Comparison of ENCODE assay signal across 12 cellular contexts in the genomic region with DNA sequence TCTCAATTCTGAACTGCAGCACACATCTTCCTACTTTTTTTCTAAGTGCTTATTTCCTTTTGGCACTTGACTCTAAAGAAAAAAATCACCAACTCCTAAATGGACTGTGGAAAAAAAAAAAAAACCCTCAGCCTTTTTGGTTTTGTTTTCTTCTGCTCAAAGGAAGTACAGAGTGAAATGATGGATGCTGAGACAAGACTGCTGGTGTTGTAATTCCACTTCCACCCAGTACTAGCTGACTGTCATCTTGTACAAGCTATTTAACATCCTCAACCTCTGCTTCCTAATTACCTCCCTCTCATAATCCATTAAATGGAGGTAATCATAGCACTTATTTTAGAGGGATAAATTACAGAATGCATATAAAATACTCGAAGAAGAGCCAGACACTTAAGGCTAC.
DNase-seq lines count a peak whose midpoint lies in the region; ATAC-seq and TF ChIP-seq lines count a peak whose summit lies in the region.
"Had no signal": no experiment of that assay in that cellular context is flagged by ENCODE, and none has a peak within 500 bp of the region (broad histone marks: within the 10 kb centered on the region; RNA-seq: fewer than 3 reads in every experiment).

No MANE protein-coding gene starts in this region.

- TF ChIP-seq CTCF in ascending aorta (IDR thresholded peaks at IDR 0.05) (no peak), GM20000 (IDR thresholded peaks at IDR 0.05; ENCODE audit: extremely low read depth, missing control alignments) (no peak), MM.1S (IDR thresholded peaks at IDR 0.05; ENCODE audit: low read length) (no peak)

- H3K9me3 ChIP-seq in ascending aorta (no peaks in the 10 kb centered on the region), mesenchymal stem cell (ENCODE audit: control insufficient read depth, low read length) (no peaks in the 10 kb centered on the region), MM.1S (replicated peaks; ENCODE audit: insufficient read depth, low read length) (no peaks in the 10 kb centered on the region)
- H3K9me3 ChIP-seq: Caco-2 had no signal

- H3K27ac ChIP-seq in ascending aorta (peak overlapping the region; percentile 54 to 57), mesenchymal stem cell (ENCODE audit: low read length, poor library complexity, severe bottlenecking) (no peak overlapping the region), MM.1S (ENCODE audit: low read length) (no peak overlapping the region)

- peaks cover 9% of the 10 kb centered on the region for H3K79me1 ChIP-seq in mesenchymal stem cell (replicated peaks; ENCODE audit: low read length, poor library complexity, severe bottlenecking)

- no peaks in the 10 kb centered on the region for H3K9me2 ChIP-seq in MM.1S (replicated peaks; ENCODE audit: insufficient read depth, low read length)

- no peaks in the 10 kb centered on the region for H4K20me1 ChIP-seq in MM.1S (ENCODE audit: insufficient read depth, low read length)

- H3K9ac ChIP-seq in mesenchymal stem cell (ENCODE audit: low read length) (peak overlapping the region; percentile 83), MM.1S (ENCODE audit: low read length) (no peak overlapping the region)

- DNase-seq in Ammon's horn (ENCODE audit: low spot score) (peak; percentile 39), ascending aorta (ENCODE audit: low spot score in 2 of 2) (no peak), mesenchymal stem cell (peak; percentile 72), SW480 (ENCODE audit: low spot score) (no peak), GM20000 (ENCODE audit: low spot score) (no peak), MM.1S (no peak)
- no peak for DNase-seq in activated CD4-positive, alpha-beta T cell treated with anti-CD3 and anti-CD28 coated beads, Interleukin-2, amount 50 U/mL, for 48 hours
- DNase-seq: Caco-2; NK-92 treated with Interleukin-12 subunit alpha and Interleukin-12 subunit beta, amount 100 ng/mL, for 24 hours; stimulated activated CD4-positive, alpha-beta T cell treated with anti-CD3 and anti-CD28 coated beads, Interleukin-2, amount 100 ng/mL, for 24 hours had no signal

- H3K23ac ChIP-seq in mesenchymal stem cell (ENCODE audit: low read length in 2 of 2) = no peak overlapping the region

- no peaks in the 10 kb centered on the region for H3F3A ChIP-seq in MM.1S (ENCODE audit: insufficient read depth, low read length)

- no peak overlapping the region for H2AFZ ChIP-seq in mesenchymal stem cell (ENCODE audit: low read depth, low read length)
- H2AFZ ChIP-seq in MM.1S (ENCODE audit: low read length) = no peak overlapping the region

- H4K8ac ChIP-seq in mesenchymal stem cell (ENCODE audit: low read length) = no peak overlapping the region

- ATAC-seq in HG03108 (IDR thresholded peaks at IDR 0.05; ENCODE audit: unreplicated experiment) = peak; percentile 78

- no peak overlapping the region for H4K91ac ChIP-seq in mesenchymal stem cell (ENCODE audit: low read length)

- no peak overlapping the region for H3K4ac ChIP-seq in mesenchymal stem cell (ENCODE audit: low read depth in 1 of 2, low read length in 2 of 2)

- no peak overlapping the region for H3K18ac ChIP-seq in mesenchymal stem cell (ENCODE audit: low read depth in 1 of 2, low read length in 2 of 2)

- no peaks in the 10 kb centered on the region for H3K36me3 ChIP-seq in ascending aorta
- peaks cover 0 to 5% of the 10 kb centered on the region in 2 experiments for H3K36me3 ChIP-seq in mesenchymal stem cell (ENCODE audit: control insufficient read depth in 1 of 2, insufficient read depth in 2 of 2, low read depth in 1 of 2, low read length in 2 of 2)
- no peaks in the 10 kb centered on the region for H3K36me3 ChIP-seq in MM.1S (replicated peaks; ENCODE audit: insufficient read depth, low read length)

- no peak overlapping the region for H2BK120ac ChIP-seq in mesenchymal stem cell (ENCODE audit: low read depth, low read length)

- peaks cover 0 to 22% of the 10 kb centered on the region in 2 donors for H3K4me1 ChIP-seq in ascending aorta
- no peaks in the 10 kb centered on the region for H3K4me1 ChIP-seq in mesenchymal stem cell (ENCODE audit: control insufficient read depth, insufficient read depth, low read depth, low read length)
- 0 out of 2 replicates have a peak, but pooled peaks cover 4% of the 10 kb centered on the region for H3K4me1 ChIP-seq in MM.1S (ENCODE audit: low read length)
- H3K4me1 ChIP-seq: Caco-2 had no signal

- no CpG with 5 or more reads among the region's 1 CpG for WGBS in mesenchymal stem cell

- H3K27me3 ChIP-seq in ascending aorta = no peaks in the 10 kb centered on the region
- no peaks in the 10 kb centered on the region for H3K27me3 ChIP-seq in mesenchymal stem cell (ENCODE audit: control insufficient read depth in 1 of 2, insufficient read depth in 1 of 2, low read length in 2 of 2)
- H3K27me3 ChIP-seq in MM.1S (replicated peaks; ENCODE audit: insufficient read depth, low read length) = no peaks in the 10 kb centered on the region

- no peaks in the 10 kb centered on the region for H3K79me2 ChIP-seq in MM.1S (ENCODE audit: low read length)

- H3K4me3 ChIP-seq in ascending aorta (no peak overlapping the region), mesenchymal stem cell (ENCODE audit: insufficient read depth in 1 of 2, low read depth in 1 of 2, low read length in 2 of 2) (no peak overlapping the region), MM.1S (ENCODE audit: low read length) (no peak overlapping the region)
- H3K4me3 ChIP-seq: coronary artery had no signal

- H3K4me2 ChIP-seq in mesenchymal stem cell (ENCODE audit: low read length, poor library complexity, severe bottlenecking) = no peak overlapping the region
- no peak overlapping the region for H3K4me2 ChIP-seq in MM.1S (ENCODE audit: low read depth, low read length)

- no peak overlapping the region for H2AK5ac ChIP-seq in mesenchymal stem cell (ENCODE audit: low read length, severe bottlenecking)

- no peak overlapping the region for H2BK5ac ChIP-seq in mesenchymal stem cell (ENCODE audit: low read depth, low read length, poor library complexity, severe bottlenecking)

- H2BK15ac ChIP-seq in mesenchymal stem cell (ENCODE audit: low read depth, poor library complexity, severe bottlenecking) = no peak overlapping the region

- no peak overlapping the region for H2BK12ac ChIP-seq in mesenchymal stem cell (ENCODE audit: low read length in 2 of 2)

- intact Hi-C loops in ascending aorta (cut with DNase I) = no loop called here

- no peak overlapping the region for H3K14ac ChIP-seq in mesenchymal stem cell (ENCODE audit: low read length in 2 of 2)

Comparison
In these comparisons a context has a peak if more than half of its experiments do, and no peak if none do; other contexts are left out.
1. DNase-seq: peak in Ammon's horn (single experiment) and mesenchymal stem cell (single experiment); none in ascending aorta (0 of 2), SW480 (single experiment), GM20000 (single experiment), activated CD4-positive, alpha-beta T cell treated with anti-CD3 and anti-CD28 coated beads, Interleukin-2, amount 50 U/mL, for 48 hours (0 of 2) and MM.1S (single experiment).
2. H3K27ac ChIP-seq: peak in ascending aorta (2 of 2); none in mesenchymal stem cell (single experiment) and MM.1S (single experiment).